19 cellular contexts compared by ENCODE assay signal in the genomic region with DNA sequence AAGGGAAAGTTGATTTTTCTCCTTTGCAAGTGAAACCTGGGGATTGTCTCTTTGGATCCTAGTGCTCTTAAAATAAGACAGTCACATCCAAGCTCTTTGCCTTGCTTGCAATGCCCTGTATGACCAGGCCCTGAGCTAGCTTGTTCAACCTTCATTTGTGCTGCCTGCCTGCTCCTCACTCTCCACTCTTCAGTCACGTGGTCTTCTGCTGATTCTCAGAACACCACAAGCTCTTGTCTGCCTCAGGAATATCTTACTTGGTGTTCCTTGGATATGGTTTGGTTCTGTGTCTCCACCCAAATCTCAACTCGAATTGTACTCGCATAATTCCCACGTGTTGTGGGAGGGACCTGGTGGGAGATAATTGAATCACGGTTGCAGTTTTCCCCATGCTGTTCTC.
DNase-seq lines count a peak whose midpoint lies in the region; ATAC-seq, FAIRE-seq and TF ChIP-seq lines count a peak whose summit lies in the region.
"Had no signal": no experiment of that assay in that cellular context is flagged by ENCODE, and none has a peak within 500 bp of the region (broad histone marks: within the 10 kb centered on the region; RNA-seq: fewer than 3 reads in every experiment).

No MANE protein-coding gene starts in this region.

- H3K79me2 ChIP-seq in GM12878 (ENCODE audit: control insufficient read depth, insufficient read depth, low read length) = no peaks in the 10 kb centered on the region
- H3K79me2 ChIP-seq in neural progenitor cell (ENCODE audit: low read depth) = no peaks in the 10 kb centered on the region

- H3K27ac ChIP-seq in GM12878 (ENCODE audit: control insufficient read depth, insufficient read depth) (no peak overlapping the region), neural progenitor cell (no peak overlapping the region), foreskin keratinocyte (no peak overlapping the region)
- H3K27ac ChIP-seq: 22Rv1, A549, C4-2B had no signal

- no peaks in the 10 kb centered on the region for H3K27me3 Mint-ChIP-seq in neural progenitor cell (ENCODE audit: insufficient read depth, low read depth)
- H3K27me3 Mint-ChIP-seq: CD4-positive, alpha-beta T cell had no signal

- H3K27me3 ChIP-seq in GM12878 (replicated peaks in 1 of 2; ENCODE audit: control insufficient read depth in 2 of 2, insufficient read depth in 2 of 2, low read length in 1 of 2) (no peaks in the 10 kb centered on the region), neural progenitor cell (no peaks in the 10 kb centered on the region), foreskin keratinocyte (no peaks in the 10 kb centered on the region)

- POLR2A ChIA-PET in GM12878 (lab: Charles Lee) = no interaction called here

- no peak for FAIRE-seq in GM12878 (lab: Jason Lieb, UNC)
- FAIRE-seq: A549, D721Med, GM19239 had no signal

- SMC1A ChIA-PET in GM12878 (lab: Charles Lee; ENCODE audit: uncharacterized antibody, unreplicated experiment) = no interaction called here

- no peak for TF ChIP-seq POLR2A in GM12878 (IDR thresholded peaks at IDR 0.05; ENCODE audit: low read depth, low read length)

- intact Hi-C loops in GM12878 (cut with micrococcal nuclease; ENCODE audit: unreplicated experiment) = no loop called here

- CTCF ChIA-PET in GM12878 (lab: Yijun Ruan, JAX) = no interaction called here

- no peaks in the 10 kb centered on the region for H3F3A ChIP-seq in neural progenitor cell (ENCODE audit: low read depth)

- H3K4me3 Mint-ChIP-seq in neural progenitor cell = no peak overlapping the region
- H3K4me3 Mint-ChIP-seq: CD4-positive, alpha-beta T cell; H9 had no signal

- H2AFZ ChIP-seq in GM12878 (ENCODE audit: control insufficient read depth, low read depth, low read length) (no peak overlapping the region), neural progenitor cell (replicated peaks) (peak overlapping the region; percentile 32)

- TF ChIP-seq EP300 in GM12878 (IDR thresholded peaks at IDR 0.05; ENCODE audit: borderline replicate concordance in 1 of 2, control insufficient read depth in 1 of 2, low read depth in 2 of 2, low read length in 2 of 2) = no peak

- RAD21 ChIA-PET in GM12878 (lab: Charles Lee; ENCODE audit: unreplicated experiment) = no interaction called here

- ATAC-seq in GM12878 (no peak), GM18870 (IDR thresholded peaks at IDR 0.05; ENCODE audit: unreplicated experiment) (no peak), foreskin keratinocyte (no peak)
- ATAC-seq: A549 had no signal

- H4K20me1 ChIP-seq in GM12878 (ENCODE audit: control insufficient read depth, insufficient read depth) (no peaks in the 10 kb centered on the region), neural progenitor cell (ENCODE audit: low read depth) (no peaks in the 10 kb centered on the region)

- no peaks in the 10 kb centered on the region for H3K4me1 Mint-ChIP-seq in neural progenitor cell

- no peak overlapping the region for H3K4me2 ChIP-seq in GM12878 (ENCODE audit: control insufficient read depth, insufficient read depth)
- no peak overlapping the region for H3K4me2 ChIP-seq in neural progenitor cell
- H3K4me2 ChIP-seq: A549 had no signal

- H3K4me3 ChIP-seq in GM12878 (no peak overlapping the region), neural progenitor cell (no peak overlapping the region)
- H3K4me3 ChIP-seq: A549 had no signal

- BruUV-seq in GM12878 (replicated peaks; lab: Mats Ljungman, UMichigan) = no TSS peak

- TF ChIP-seq CTCF in GM12878 (IDR thresholded peaks at IDR 0.05 in 2 of 3, conservative IDR thresholded peaks at IDR 0.05 in 1 of 3; ENCODE audit: control insufficient read depth in 2 of 3, extremely low read depth in 1 of 3, insufficient read depth in 1 of 3, low read depth in 3 of 3, low read length in 3 of 3) (no peak), neural progenitor cell (IDR thresholded peaks at IDR 0.05) (no peak), foreskin keratinocyte (conservative IDR thresholded peaks at IDR 0.05) (no peak)

- no peaks in the 10 kb centered on the region for H3K36me3 Mint-ChIP-seq in neural progenitor cell

- DNase-seq in DMS53 (lab: John Stamatoyannopoulos, UW) = peak; percentile 9
- no peak for DNase-seq in DMS53 treated with DMSO at 0.1 percent for 48 hours (lab: John Stamatoyannopoulos, UW; ENCODE audit: unreplicated experiment)
- DNase-seq in SK-MEL-5 (ENCODE audit: low read depth, low spot score) = peak; percentile 66
- no peak for DNase-seq in GM12878 (ENCODE audit: low read depth, low spot score)
- DNase-seq in neural progenitor cell (ENCODE audit: low spot score) = no peak
- no peak for DNase-seq in foreskin keratinocyte
- DNase-seq: AML-193; Caco-2; CD4-positive, alpha-beta T cell; DMS79 treated with DMSO at 0.1 percent for 48 hours; GF-D8; GOT3; H9 had no signal

- peaks cover 10% of the 10 kb centered on the region for H3K9me3 Mint-ChIP-seq in neural progenitor cell

- H3K36me3 ChIP-seq in GM12878 (ENCODE audit: control insufficient read depth in 2 of 2, insufficient read depth in 2 of 2, low read length in 1 of 2) (no peaks in the 10 kb centered on the region), neural progenitor cell (no peaks in the 10 kb centered on the region)

- H3K9me3 ChIP-seq in GM12878 (replicated peaks; ENCODE audit: control insufficient read depth, insufficient read depth, low read length) (no peaks in the 10 kb centered on the region), neural progenitor cell (ENCODE audit: low read depth) (no peaks in the 10 kb centered on the region)
- H3K9me3 ChIP-seq: A549 had no signal

- no peak overlapping the region for H3K27ac Mint-ChIP-seq in neural progenitor cell
- H3K27ac Mint-ChIP-seq: CD4-positive, alpha-beta T cell; H9 had no signal

- 30% methylated on average over 5 of the region's 5 CpGs for WGBS in GM12878 (ENCODE audit: insufficient coverage, insufficient replicate concordance, low lambda C conversion rate, missing lambda C conversion rate)

- no peak for TF ChIP-seq RAD21 in GM12878 (IDR thresholded peaks at IDR 0.05; ENCODE audit: insufficient read depth, low read depth, low read length)

- in situ Hi-C loops in SK-MEL-5 (cut with HindIII; ENCODE audit: low pct_unique_long_range_greater_than_20kb, low sequenced_read_pairs) (no loop called here), GM12878 (cut with MboI) (no loop called here)

- H3K9ac ChIP-seq in GM12878 (ENCODE audit: control insufficient read depth, insufficient read depth, low read length) (no peak overlapping the region), neural progenitor cell (no peak overlapping the region)

- H3K4me1 ChIP-seq in GM12878 (ENCODE audit: control insufficient read depth, insufficient read depth, low read length) = no peaks in the 10 kb centered on the region
- H3K4me1 ChIP-seq in neural progenitor cell = peaks cover 9% of the 10 kb centered on the region
- H3K4me1 ChIP-seq in foreskin keratinocyte = no peaks in the 10 kb centered on the region
- H3K4me1 ChIP-seq: A549, Caco-2 had no signal

TF ChIP-seq in GM12878, 131 proteins besides CTCF, POLR2A, EP300 and RAD21:
- peak; percentile 53; the same call in 1 of the 2 replicates for TF ChIP-seq RAD51 (IDR thresholded peaks at IDR 0.05)
- TF ChIP-seq SIX5 (IDR thresholded peaks at IDR 0.05; ENCODE audit: low read depth, low read length, severe bottlenecking) = no peak
- TF ChIP-seq SIN3A (IDR thresholded peaks at IDR 0.05; ENCODE audit: low read depth, low read length) = no peak

Comparison
In these comparisons a context has a peak if more than half of its experiments do, and no peak if none do; other contexts are left out.
1. DNase-seq: peak in DMS53 (single experiment) and SK-MEL-5 (single experiment); none in DMS53 treated with DMSO at 0.1 percent for 48 hours (single experiment), GM12878 (single experiment), neural progenitor cell (single experiment) and foreskin keratinocyte (0 of 2).